In genomic region chr12:8254705-8255104, GRCh38 we compare ENCODE assay signal across 3 cellular contexts. TPM values are rescaled to one million over a fixed set of nuclear protein-coding genes. Genes with fewer than 3 reads are reported as not detected.
"Had no signal": no experiment of that assay in that cellular context is flagged by ENCODE, and none has a peak within 500 bp of the region (broad histone marks: within the 10 kb centered on the region; RNA-seq: fewer than 3 reads in every experiment).

No MANE protein-coding gene starts in this region.

RNA-seq across cellular contexts. Expression of gene FAM90A1, which starts 27.3 kb away (rescaled TPM):
- total RNA-seq: LHCN-M2, MCF 10A, NCI-H460 had no signal
